In the genomic region with DNA sequence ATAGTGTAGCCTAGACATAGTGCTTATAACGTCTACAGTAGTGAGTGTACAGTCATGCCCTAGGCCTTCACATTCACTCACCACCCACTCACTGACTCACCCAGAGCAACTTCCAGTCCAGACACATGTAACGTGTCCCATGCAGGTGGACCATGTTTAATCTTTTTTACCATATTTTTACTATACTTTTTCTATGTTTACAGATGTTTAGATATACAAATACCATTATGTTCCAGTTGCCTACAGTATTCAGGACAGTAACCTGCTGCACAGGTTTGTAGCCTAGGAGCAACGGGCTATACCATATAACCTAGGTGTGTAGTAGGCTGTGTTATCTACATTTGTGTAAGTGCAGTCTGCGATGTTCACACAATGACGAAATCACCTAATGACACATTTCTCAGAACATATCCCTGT, we compare ENCODE assay signal across 9 cellular contexts. TPM values are rescaled to one million over a fixed set of nuclear protein-coding genes. Genes with fewer than 3 reads are reported as not detected.
A peak's percentile ranks its signal among the peaks of the same experiment; 100 is the strongest.
DNase-seq lines count a peak whose midpoint lies in the region; FAIRE-seq and TF ChIP-seq lines count a peak whose summit lies in the region.
"Had no signal": no experiment of that assay in that cellular context is flagged by ENCODE, and none has a peak within 500 bp of the region (broad histone marks: within the 10 kb centered on the region; RNA-seq: fewer than 3 reads in every experiment).

No MANE protein-coding gene starts in this region.

- peak; percentile 74 for FAIRE-seq in RCC 7860 (lab: Jason Lieb, UNC)
- FAIRE-seq in GM19239 (lab: Jason Lieb, UNC): no peak

- H3K79me2 ChIP-seq in mesendoderm (ENCODE audit: control insufficient read depth, insufficient read depth, low read length): no peaks in the 10 kb centered on the region

- no peak overlapping the region for H3K23ac ChIP-seq in mesendoderm (ENCODE audit: low read length)

- peak; percentile 33 for DNase-seq in Calu3
- peak; percentile 63 for DNase-seq in RCC 7860 (ENCODE audit: low spot score)
- peak; percentile 92 for DNase-seq in epithelial cell of esophagus (ENCODE audit: low read depth)
- DNase-seq in stimulated activated CD4-positive, alpha-beta T cell treated with anti-CD3 and anti-CD28 coated beads, Interleukin-12 subunit alpha, Interleukin-12 subunit beta, amount 100 ng/mL, for 24 hours (ENCODE audit: low read depth in 2 of 2): peak; percentile 25 to 28
- no peak for DNase-seq in Peyer's patch
- DNase-seq in NCI-H2081 (lab: John Stamatoyannopoulos, UW): no peak
- no peak for DNase-seq in GM19239 (ENCODE audit: insufficient read length, low spot score)
- DNase-seq in mesendoderm: no peak
- DNase-seq: NCI-H69 had no signal

- H3K27me3 ChIP-seq in Peyer's patch (no peaks in the 10 kb centered on the region), mesendoderm (ENCODE audit: insufficient read depth, low read length, poor library complexity) (no peaks in the 10 kb centered on the region)

- H3K27me3 Mint-ChIP-seq in Calu3 (ENCODE audit: unreplicated experiment): no peaks in the 10 kb centered on the region

- no peak overlapping the region for H3K4me3 Mint-ChIP-seq in Calu3 (ENCODE audit: low read depth, unreplicated experiment)

- intact Hi-C loops in Calu3 (cut with micrococcal nuclease; ENCODE audit: unreplicated experiment): no loop called here

- no peak overlapping the region for H3K18ac ChIP-seq in mesendoderm (ENCODE audit: low read length)

- no peak overlapping the region for H3K9ac ChIP-seq in mesendoderm (ENCODE audit: low read length)

- H3K27ac Mint-ChIP-seq in Calu3 (ENCODE audit: unreplicated experiment): no peak overlapping the region

- no peaks in the 10 kb centered on the region for H3K79me1 ChIP-seq in mesendoderm (ENCODE audit: low read length)

- no peaks in the 10 kb centered on the region for H3K4me1 Mint-ChIP-seq in Calu3 (ENCODE audit: low read depth, unreplicated experiment)

- H2BK5ac ChIP-seq in mesendoderm (ENCODE audit: low read length): no peak overlapping the region

- no peak overlapping the region for H2AK5ac ChIP-seq in mesendoderm (ENCODE audit: low read length)

- no peak overlapping the region for H3K56ac ChIP-seq in mesendoderm (ENCODE audit: low read length)

- CTCF ChIA-PET in Calu3 (lab: Charles Lee): interaction anchor here (0.6 to 1.1 kb wide), 2 partner anchors 11 to 12 kb away, joined by 3 read pairs; partner anchors contain the start of gene MPP7

- H3K9me3 ChIP-seq in Peyer's patch: no peaks in the 10 kb centered on the region

- H2BK120ac ChIP-seq in mesendoderm (ENCODE audit: low read depth, low read length): no peak overlapping the region

- H2BK15ac ChIP-seq in mesendoderm (replicated peaks; ENCODE audit: low read depth): no peak overlapping the region

- H3K27ac ChIP-seq in Peyer's patch (no peak overlapping the region), mesendoderm (ENCODE audit: low read depth, low read length) (no peak overlapping the region)

- no peak overlapping the region for H3K4ac ChIP-seq in mesendoderm (ENCODE audit: low read depth, low read length)

- BruUV-seq in Calu3 (replicated peaks; lab: Mats Ljungman, UMichigan): no TSS peak

- H4K8ac ChIP-seq in mesendoderm (ENCODE audit: low read depth, low read length): no peak overlapping the region

- H3K36me3 ChIP-seq in Peyer's patch (no peaks in the 10 kb centered on the region), mesendoderm (ENCODE audit: control insufficient read depth, insufficient read depth, low read length) (no peaks in the 10 kb centered on the region)

- H4K5ac ChIP-seq in mesendoderm (ENCODE audit: low read length): no peak overlapping the region

- H3K4me3 ChIP-seq in epithelial cell of esophagus (ENCODE audit: low read length): no peak overlapping the region
- no peak overlapping the region for H3K4me3 ChIP-seq in Peyer's patch
- H3K4me3 ChIP-seq in mesendoderm (ENCODE audit: low read length): no peak overlapping the region

- no peaks in the 10 kb centered on the region for H3K9me3 Mint-ChIP-seq in Calu3 (ENCODE audit: low read depth, unreplicated experiment)

- no peak overlapping the region for H3K4me2 ChIP-seq in mesendoderm (ENCODE audit: low read length)

- TF ChIP-seq CTCF in Calu3 (IDR thresholded peaks at IDR 0.05; ENCODE audit: unreplicated experiment) (no peak), epithelial cell of esophagus (IDR thresholded peaks at IDR 0.05; ENCODE audit: insufficient read depth, low read depth, low read length, missing control alignments) (no peak), Peyer's patch (IDR thresholded peaks at IDR 0.05) (no peak)

- peaks cover 0 to 4% (median 0%) of the 10 kb centered on the region in 4 donors for H3K4me1 ChIP-seq in Peyer's patch
- peaks cover 3% of the 10 kb centered on the region for H3K4me1 ChIP-seq in mesendoderm (ENCODE audit: control insufficient read depth, low read depth, low read length)

- no CpG with 5 or more reads among the region's 5 CpGs for WGBS in mesendoderm (ENCODE audit: extremely low coverage, insufficient coverage, low lambda C conversion rate)

- no peak for TF ChIP-seq POLR2A in Peyer's patch (IDR thresholded peaks at IDR 0.05)

- no peaks in the 10 kb centered on the region for H3K36me3 Mint-ChIP-seq in Calu3 (ENCODE audit: insufficient read depth, unreplicated experiment)

RNA-seq across cellular contexts. Expression of gene MPP7, which starts 11.0 kb away (rescaled TPM):
- total RNA-seq in Calu3 (2022) (4.6 and 6.6 TPM in 2 replicates), Peyer's patch (10 to 100 TPM in 3 of 4 donors, 1 to 10 TPM in 1; 9.9 to 15.4 (median 13.2) TPM)
- polyA plus RNA-seq in mesendoderm (2013, experiment 1 of 2): 3.9 TPM
- 3.9 TPM for polyA plus RNA-seq in mesendoderm (2013, experiment 2 of 2)

Comparison
In these comparisons a context has a peak if more than half of its experiments do, and no peak if none do; other contexts are left out.
1. DNase-seq: peak in Calu3 (single experiment), RCC 7860 (single experiment), epithelial cell of esophagus (single experiment) and stimulated activated CD4-positive, alpha-beta T cell treated with anti-CD3 and anti-CD28 coated beads, Interleukin-12 subunit alpha, Interleukin-12 subunit beta, amount 100 ng/mL, for 24 hours (2 of 2); none in Peyer's patch (0 of 3), NCI-H2081 (0 of 2), GM19239 (single experiment) and mesendoderm (single experiment).